In genomic region chr3:42061711-42062408, GRCh38 we compare ENCODE assay signal across 8 cellular contexts. TPM values are rescaled to one million over a fixed set of nuclear protein-coding genes. Genes with fewer than 3 reads are reported as not detected.
DNase-seq lines count a peak whose midpoint lies in the region; ATAC-seq and TF ChIP-seq lines count a peak whose summit lies in the region.

No MANE protein-coding gene starts in this region.

- ATAC-seq in WTC11, result peak; percentile 19; the same call in 1 of the 2 replicates
- ATAC-seq in HG02798 (IDR thresholded peaks at IDR 0.05; ENCODE audit: poor library complexity, unreplicated experiment), result no peak
- ATAC-seq in GM21515 (IDR thresholded peaks at IDR 0.05; ENCODE audit: unreplicated experiment), result no peak

- peaks cover 66% of the 10 kb centered on the region for H3K4me1 Mint-ChIP-seq in WTC11

- TF ChIP-seq CTCF in HFF-Myc (IDR thresholded peaks at IDR 0.05; ENCODE audit: low read depth, low read length, missing control alignments) (no peak), WTC11 (IDR thresholded peaks at IDR 0.05) (no peak)

- H3K9me3 Mint-ChIP-seq in WTC11, result no peaks in the 10 kb centered on the region

- H3K27ac Mint-ChIP-seq in WTC11, result peak overlapping the region; percentile 92

- DNase-seq in HFF-Myc (ENCODE audit: extremely low read depth, low read depth) (peak; percentile 81), WTC11 (ENCODE audit: low spot score) (peak; percentile 26), hepatic stellate cell (ENCODE audit: low spot score) (peak; percentile 83), stromal cell of bone marrow (ENCODE audit: low read depth) (peak; percentile 92), HUDEP-2 (lab: John Stamatoyannopoulos, UW; ENCODE audit: unreplicated experiment in 76 of 76) (no peak), NCI-H2107 treated with DMSO at 0.1 percent for 48 hours (lab: John Stamatoyannopoulos, UW; ENCODE audit: unreplicated experiment) (no peak)

- CTCF ChIA-PET in WTC11 (lab: Charles Lee), result interaction anchor here (1.6 kb wide), 1 partner anchor 64 kb away, joined by 5 read pairs; no protein-coding TSS in a partner anchor

- no peaks in the 10 kb centered on the region for H3K27me3 Mint-ChIP-seq in WTC11 (ENCODE audit: low read depth)

- no peak overlapping the region for H3K4me3 Mint-ChIP-seq in WTC11

- POLR2A ChIA-PET in WTC11 (lab: Charles Lee), result no interaction called here

- H3K4me3 ChIP-seq in HFF-Myc (replicated peaks; ENCODE audit: low read depth, low read length), result no peak overlapping the region

- no peaks in the 10 kb centered on the region for H3K36me3 Mint-ChIP-seq in WTC11

TF ChIP-seq in WTC11, 78 proteins besides CTCF, POLR2A, EP300 and RAD21:
- TF ChIP-seq CREB1 (CRISPR knock-in tag; IDR thresholded peaks at IDR 0.05) (no peak), ESRRA (CRISPR knock-in tag; IDR thresholded peaks at IDR 0.05; ENCODE audit: borderline replicate concordance) (no peak), KAT7 (CRISPR knock-in tag; IDR thresholded peaks at IDR 0.05; ENCODE audit: borderline replicate concordance) (no peak), MXD4 (CRISPR knock-in tag; IDR thresholded peaks at IDR 0.05; ENCODE audit: borderline replicate concordance) (no peak), IRF2 (CRISPR knock-in tag; IDR thresholded peaks at IDR 0.05; ENCODE audit: borderline replicate concordance, low read depth) (no peak), NR3C1 (CRISPR knock-in tag; conservative IDR thresholded peaks at IDR 0.05; ENCODE audit: low read depth) (no peak), STAT6 (CRISPR knock-in tag; conservative IDR thresholded peaks at IDR 0.05; ENCODE audit: low read depth) (no peak), NFATC4 (CRISPR knock-in tag; IDR thresholded peaks at IDR 0.05) (no peak), ZNF121 (CRISPR knock-in tag; IDR thresholded peaks at IDR 0.05) (no peak), JAZF1 (CRISPR knock-in tag; IDR thresholded peaks at IDR 0.05) (no peak), TCF7 (CRISPR knock-in tag; IDR thresholded peaks at IDR 0.05; ENCODE audit: low read depth) (no peak), E2F4 (CRISPR knock-in tag; IDR thresholded peaks at IDR 0.05; ENCODE audit: borderline replicate concordance, low read depth) (no peak)

RNA-seq across cellular contexts. Expression of gene TRAK1, which starts 29.3 kb away (rescaled TPM):
- 34.6 to 41.0 TPM (median 34.8 TPM) in 3 replicates for total RNA-seq in WTC11 (2021)

Comparison
In these comparisons a context has a peak if more than half of its experiments do, and no peak if none do; other contexts are left out.
1. DNase-seq: peak in HFF-Myc (single experiment), WTC11 (single experiment), hepatic stellate cell (single experiment) and stromal cell of bone marrow (single experiment); none in HUDEP-2 (0 of 76) and NCI-H2107 treated with DMSO at 0.1 percent for 48 hours (single experiment).